8 cellular contexts compared by ENCODE assay signal in the genomic region with DNA sequence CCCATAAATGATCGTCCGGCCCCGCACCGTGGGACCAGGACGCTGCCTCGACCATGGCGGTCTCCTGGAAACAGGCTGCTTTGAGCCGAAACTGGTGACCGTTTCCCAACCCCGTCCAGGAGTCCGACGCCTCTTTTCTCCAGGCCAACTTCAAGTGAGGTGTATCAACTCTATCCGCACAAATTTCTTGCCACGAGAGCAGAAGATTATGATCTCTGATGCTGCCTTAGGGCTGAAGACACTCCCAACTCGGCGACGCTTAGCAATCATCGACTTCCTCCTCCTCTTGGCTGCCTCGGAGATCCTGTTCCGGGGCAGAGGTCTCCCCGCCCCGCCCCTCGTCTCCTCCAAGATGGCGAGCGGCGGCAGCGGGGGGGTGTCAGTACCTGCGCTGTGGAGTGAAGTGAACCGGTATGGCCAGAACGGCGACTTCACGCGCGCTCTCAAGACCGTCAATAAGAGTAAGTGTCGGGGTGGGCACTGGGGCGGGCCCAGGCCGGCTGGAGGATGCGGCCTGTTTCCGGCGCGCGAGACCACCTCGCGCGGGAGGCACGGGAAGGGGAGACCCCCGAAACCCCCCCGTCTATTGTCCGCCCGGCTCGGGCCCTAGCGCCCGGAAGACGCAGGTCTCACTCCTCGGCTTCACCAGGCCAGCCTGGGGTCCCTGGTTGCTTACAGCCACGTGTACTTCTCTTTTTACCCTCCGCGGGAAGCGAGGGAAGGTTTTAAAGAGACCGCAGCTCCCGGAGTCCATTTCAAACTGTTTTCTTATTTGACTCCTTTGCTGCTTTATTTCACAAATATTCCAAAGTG. TPM values are rescaled to one million over a fixed set of nuclear protein-coding genes. Genes with fewer than 3 reads are reported as not detected.
DNase-seq lines count a peak whose midpoint lies in the region; ATAC-seq and TF ChIP-seq lines count a peak whose summit lies in the region.

A gene with protein sequence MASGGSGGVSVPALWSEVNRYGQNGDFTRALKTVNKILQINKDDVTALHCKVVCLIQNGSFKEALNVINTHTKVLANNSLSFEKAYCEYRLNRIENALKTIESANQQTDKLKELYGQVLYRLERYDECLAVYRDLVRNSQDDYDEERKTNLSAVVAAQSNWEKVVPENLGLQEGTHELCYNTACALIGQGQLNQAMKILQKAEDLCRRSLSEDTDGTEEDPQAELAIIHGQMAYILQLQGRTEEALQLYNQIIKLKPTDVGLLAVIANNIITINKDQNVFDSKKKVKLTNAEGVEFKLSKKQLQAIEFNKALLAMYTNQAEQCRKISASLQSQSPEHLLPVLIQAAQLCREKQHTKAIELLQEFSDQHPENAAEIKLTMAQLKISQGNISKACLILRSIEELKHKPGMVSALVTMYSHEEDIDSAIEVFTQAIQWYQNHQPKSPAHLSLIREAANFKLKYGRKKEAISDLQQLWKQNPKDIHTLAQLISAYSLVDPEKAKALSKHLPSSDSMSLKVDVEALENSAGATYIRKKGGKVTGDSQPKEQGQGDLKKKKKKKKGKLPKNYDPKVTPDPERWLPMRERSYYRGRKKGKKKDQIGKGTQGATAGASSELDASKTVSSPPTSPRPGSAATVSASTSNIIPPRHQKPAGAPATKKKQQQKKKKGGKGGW (plus strand): TSS at position 334 of the 813 bp plus-strand sequence. CDS start 19 bp downstream, at position 353.

- no peaks in the 10 kb centered on the region for H3K27me3 Mint-ChIP-seq in nephron progenitor cell (ENCODE audit: low read depth, poor library complexity)
- no peaks in the 10 kb centered on the region for H3K27me3 Mint-ChIP-seq in stimulated activated naive CD8-positive, alpha-beta T cell treated with anti-CD3 and anti-CD28 coated beads, Interleukin-15, amount 100 ng/mL, for 72 hours

- peak within 1 kb of the TSS; percentile 99 for H3K27ac Mint-ChIP-seq in nephron progenitor cell
- peak within 1 kb of the TSS; percentile 97 to 100 for H3K27ac Mint-ChIP-seq in stimulated activated naive CD8-positive, alpha-beta T cell treated with anti-CD3 and anti-CD28 coated beads, Interleukin-15, amount 100 ng/mL, for 72 hours

- H3K4me3 ChIP-seq in fibroblast of the aortic adventitia (ENCODE audit: low read depth, low read length), result peak within 1 kb of the TSS; percentile 96

- ATAC-seq in stimulated activated naive CD8-positive, alpha-beta T cell treated with anti-CD3 and anti-CD28 coated beads, Interleukin-15, amount 100 ng/mL, for 72 hours, result peak; percentile 96

- TF ChIP-seq CTCF in fibroblast of the aortic adventitia (IDR thresholded peaks at IDR 0.05; ENCODE audit: insufficient read depth, low read length) (no peak), nephron progenitor cell (IDR thresholded peaks at IDR 0.05) (no peak)

- no peaks in the 10 kb centered on the region for H3K9me3 Mint-ChIP-seq in nephron progenitor cell
- no peaks in the 10 kb centered on the region for H3K9me3 Mint-ChIP-seq in stimulated activated naive CD8-positive, alpha-beta T cell treated with anti-CD3 and anti-CD28 coated beads, Interleukin-15, amount 100 ng/mL, for 72 hours

- peak within 1 kb of the TSS; percentile 97 for H3K4me3 Mint-ChIP-seq in nephron progenitor cell
- peak within 1 kb of the TSS; percentile 94 to 99 for H3K4me3 Mint-ChIP-seq in stimulated activated naive CD8-positive, alpha-beta T cell treated with anti-CD3 and anti-CD28 coated beads, Interleukin-15, amount 100 ng/mL, for 72 hours

- peaks cover 30% of the 10 kb centered on the region for H3K36me3 Mint-ChIP-seq in nephron progenitor cell (ENCODE audit: low read depth)

- DNase-seq in EL, result peak; percentile 91
- DNase-seq in H4 (ENCODE audit: low spot score), result peak; percentile 84
- DNase-seq in LoVo (ENCODE audit: low spot score), result peak; percentile 91
- peak; percentile 85 to 89 for DNase-seq in SHP77 (lab: John Stamatoyannopoulos, UW)
- peak; percentile 97 for DNase-seq in activated effector memory CD4-positive, alpha-beta T cell treated with anti-CD3 and anti-CD28 coated beads, Interleukin-2, amount 50 U/mL, for 16 hours
- peak; percentile 83 for DNase-seq in fibroblast of the aortic adventitia (ENCODE audit: low read depth)
- peak; percentile 91 for DNase-seq in nephron progenitor cell
- DNase-seq in stimulated activated naive CD8-positive, alpha-beta T cell treated with anti-CD3 and anti-CD28 coated beads, Interleukin-15, amount 100 ng/mL, for 72 hours, result peak; percentile 82 to 88

- peaks cover 54% of the 10 kb centered on the region for H3K4me1 Mint-ChIP-seq in nephron progenitor cell
- peaks cover 40% of the 10 kb centered on the region for H3K4me1 Mint-ChIP-seq in stimulated activated naive CD8-positive, alpha-beta T cell treated with anti-CD3 and anti-CD28 coated beads, Interleukin-15, amount 100 ng/mL, for 72 hours

RNA-seq across cellular contexts. Expression of the gene that starts here (rescaled TPM):
- 51.1 and 69.6 TPM in 2 replicates for total RNA-seq in H4 (2014; rRNA removed; shearing (Covaris generic))
- total RNA-seq in fibroblast of the aortic adventitia (ENCODE audit: low replicate concordance), result 119 and 202 TPM in 2 replicates

Comparison
In these comparisons a context has a peak if more than half of its experiments do, and no peak if none do; other contexts are left out.
1. Peak in every context shown above with its lines: DNase-seq, ATAC-seq and H3K4me3 ChIP-seq.